Comparison of ENCODE assay signal across 25 cellular contexts in the genomic region with DNA sequence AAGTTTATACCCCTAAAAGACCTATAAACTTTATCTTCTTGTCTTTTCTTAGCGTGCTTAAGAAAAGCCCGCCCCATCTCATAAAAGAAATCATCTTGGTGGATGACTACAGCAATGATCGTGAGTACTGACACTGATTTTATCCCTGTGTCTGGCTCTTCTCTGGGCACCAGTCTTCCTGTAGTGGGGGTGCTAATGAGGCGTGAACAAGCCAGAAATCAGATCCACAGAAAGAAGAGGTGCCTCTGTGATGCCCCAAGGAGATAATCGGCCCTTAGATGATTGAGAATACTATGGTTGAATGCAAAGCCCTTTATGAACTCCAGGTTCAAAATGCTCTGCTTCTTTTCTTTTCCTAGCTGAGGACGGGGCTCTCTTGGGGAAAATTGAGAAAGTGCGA.
"Had no signal": no experiment of that assay in that cellular context is flagged by ENCODE, and none has a peak within 500 bp of the region (broad histone marks: within the 10 kb centered on the region; RNA-seq: fewer than 3 reads in every experiment).

No MANE protein-coding gene starts in this region.

- ATAC-seq: activated CD8-positive, alpha-beta T cell treated with anti-CD3 and anti-CD28 coated beads, Interleukin-2, amount 10 ng/mL, durations not matched to agents 7 days and 5 days; WTC11 had no signal

- H3K4me3 Mint-ChIP-seq: activated CD8-positive, alpha-beta T cell treated with anti-CD3 and anti-CD28 coated beads, Interleukin-2, amount 10 ng/mL, durations not matched to agents 7 days and 5 days; activated naive CD4-positive, alpha-beta T cell treated with anti-CD3 and anti-CD28 coated beads for 36 hours; activated naive CD8-positive, alpha-beta T cell; activated T-helper 1 cell treated with anti-CD3 and anti-CD28 coated beads, Interleukin-12 subunit alpha, Interleukin-12 subunit beta, Interleukin-2, Interleukin-4 antibody, amounts not matched to agents 30 ng/mL and 10 ng/mL and 1 ng/mL, durations not matched to agents 14 hours and 24 hours and 36 hours; IgD-negative memory B cell; T-helper 1 cell treated with Interleukin-12 subunit alpha and Interleukin-12 subunit beta and Interleukin-4 antibody, amounts not matched to agents 30 μg/mL and 1 μg/mL, for 36 hours; WTC11 had no signal

- H3K36me3 ChIP-seq: brain microvascular endothelial cell, cardiac muscle cell, Peyer's patch had no signal

- H3K27ac ChIP-seq: brain microvascular endothelial cell, cardiac muscle cell, Peyer's patch, RWPE1, SJSA1 had no signal

- H3K4me1 ChIP-seq: Peyer's patch, SJSA1 had no signal

- H3K27me3 Mint-ChIP-seq: activated naive CD8-positive, alpha-beta T cell; IgD-negative memory B cell had no signal

- H3K27ac Mint-ChIP-seq: activated CD8-positive, alpha-beta T cell treated with anti-CD3 and anti-CD28 coated beads, Interleukin-2, amount 10 ng/mL, durations not matched to agents 7 days and 5 days; activated naive CD4-positive, alpha-beta T cell treated with anti-CD3 and anti-CD28 coated beads for 36 hours; activated naive CD8-positive, alpha-beta T cell; activated T-helper 1 cell treated with anti-CD3 and anti-CD28 coated beads, Interleukin-12 subunit alpha, Interleukin-12 subunit beta, Interleukin-2, Interleukin-4 antibody, amounts not matched to agents 30 ng/mL and 10 ng/mL and 1 ng/mL, durations not matched to agents 14 hours and 24 hours and 36 hours; T-helper 1 cell treated with Interleukin-12 subunit alpha and Interleukin-12 subunit beta and Interleukin-4 antibody, amounts not matched to agents 30 μg/mL and 1 μg/mL, for 36 hours; WTC11 had no signal

- H3K9me3 Mint-ChIP-seq: activated naive CD4-positive, alpha-beta T cell treated with anti-CD3 and anti-CD28 coated beads for 36 hours; IgD-negative memory B cell had no signal

- H3K27me3 ChIP-seq: brain microvascular endothelial cell, cardiac muscle cell, Peyer's patch, SJSA1 had no signal

- DNase-seq: activated CD4-positive, alpha-beta T cell treated with anti-CD3 and anti-CD28 coated beads for 48 hours; activated CD4-positive, alpha-beta T cell treated with anti-CD3 and anti-CD28 coated beads, Interleukin-2, amount 50 U/mL, for 4 hours; activated CD4-positive, CD25-positive, alpha-beta regulatory T cell treated with anti-CD3 and anti-CD28 coated beads, Interleukin-2, amount 50 U/mL, for 72 hours; activated CD8-positive, alpha-beta memory T cell treated with anti-CD3 and anti-CD28 coated beads, Interleukin-2, amount 50 U/mL, for 48 hours; activated CD8-positive, alpha-beta T cell treated with anti-CD3 and anti-CD28 coated beads, Interleukin-2, amount 10 ng/mL, durations not matched to agents 7 days and 5 days; activated effector memory CD4-positive, alpha-beta T cell treated with Interleukin-2 at 50 U/mL for 16 hours; activated naive CD4-positive, alpha-beta T cell treated with anti-CD3 and anti-CD28 coated beads for 36 hours; activated T-cell treated with anti-CD3 and anti-CD28 coated beads, Interleukin-2, amount 50 U/mL, for 1 hour; amygdala; brain microvascular endothelial cell; KG1; NCI-H1048; NCI-H146; NCI-H1930; NCI-H510A treated with DMSO at 0.1 percent for 48 hours; Peyer's patch; Right ventricle myocardium superior had no signal

- H3K4me3 ChIP-seq: cardiac muscle cell, Peyer's patch, SJSA1 had no signal

- H3K9me3 ChIP-seq: Peyer's patch, SJSA1 had no signal
